ENCODE assay signal across 1 cellular context in the genomic region with DNA sequence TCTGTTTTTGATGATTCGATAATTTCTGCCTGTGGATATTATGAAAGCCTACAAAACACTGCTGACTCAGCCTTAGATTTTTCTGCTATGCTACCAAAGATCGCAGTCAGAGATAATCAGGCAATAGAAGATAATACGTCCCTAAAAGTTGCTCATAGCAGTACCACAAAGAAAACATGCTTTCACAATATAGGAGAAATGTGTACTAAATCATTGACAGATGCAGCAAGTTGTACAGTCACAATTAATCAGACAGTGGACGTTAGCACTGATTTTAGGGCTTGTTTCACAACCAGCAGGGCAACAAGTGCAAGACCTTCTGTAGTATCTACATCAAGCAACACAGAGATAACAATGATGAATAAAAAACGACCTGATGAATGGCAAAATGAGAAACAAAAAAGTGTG.
TF ChIP-seq lines count a peak whose summit lies in the region.

No MANE protein-coding gene starts in this region.

TF ChIP-seq in HEK293, 187 proteins besides CTCF, POLR2A, EP300 and RAD21 (continued from another document):
- no peak for TF ChIP-seq ZNF416 (tag by site-specific recombination; IDR thresholded peaks at IDR 0.05)
- no peak for TF ChIP-seq HOXD13 (CRISPR knock-in tag; IDR thresholded peaks at IDR 0.05; ENCODE audit: borderline replicate concordance)
- no peak for TF ChIP-seq ZFP37 (tag by site-specific recombination; IDR thresholded peaks at IDR 0.05)
- no peak for TF ChIP-seq OSR2 (tag by site-specific recombination; IDR thresholded peaks at IDR 0.05)
